Comparison of ENCODE assay signal across 15 cellular contexts in the genomic region with DNA sequence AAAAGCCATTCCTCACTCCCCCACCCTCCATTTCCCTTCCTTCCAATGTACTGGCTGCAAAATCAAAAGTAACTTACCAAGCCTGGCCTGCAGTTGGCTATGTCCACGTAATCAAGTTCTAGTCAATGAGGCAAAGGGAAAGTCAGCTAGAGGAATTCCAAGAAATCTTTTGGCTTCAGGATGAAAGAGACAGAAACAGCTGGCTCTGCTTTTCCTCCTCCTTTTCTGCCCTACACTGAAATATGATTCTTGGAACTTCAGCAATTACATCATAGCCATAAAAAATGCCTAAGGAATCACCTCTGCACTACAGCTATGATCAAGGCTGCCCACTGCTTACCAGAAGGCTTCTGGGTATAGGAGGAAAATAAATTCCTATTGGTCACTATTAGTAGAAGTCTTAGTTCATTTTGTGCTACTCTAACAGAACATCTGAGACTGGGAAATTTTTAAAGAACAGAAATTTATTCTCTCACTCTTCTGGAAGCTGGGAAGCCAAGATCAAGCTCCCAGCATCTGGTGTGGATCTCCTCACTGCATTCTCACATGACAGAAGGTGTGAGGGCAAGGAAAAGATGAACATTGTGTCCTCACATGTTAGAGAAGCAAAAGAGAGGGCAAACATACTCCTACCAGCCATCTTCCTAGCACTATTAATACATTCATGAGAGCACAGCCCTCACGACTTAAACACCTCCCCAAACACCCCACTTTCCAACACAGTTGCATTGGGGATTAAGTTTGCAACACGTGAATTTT.
A peak's percentile ranks its signal among the peaks of the same experiment; 100 is the strongest.
DNase-seq lines count a peak whose midpoint lies in the region; ATAC-seq and TF ChIP-seq lines count a peak whose summit lies in the region.
"Had no signal": no experiment of that assay in that cellular context is flagged by ENCODE, and none has a peak within 500 bp of the region (broad histone marks: within the 10 kb centered on the region; RNA-seq: fewer than 3 reads in every experiment).

No MANE protein-coding gene starts in this region.

- ATAC-seq in foreskin keratinocyte (peak; percentile 46), GM19455 (IDR thresholded peaks at IDR 0.05; ENCODE audit: unreplicated experiment) (no peak), GM19452 (IDR thresholded peaks at IDR 0.05; ENCODE audit: unreplicated experiment) (no peak)
- no peak for ATAC-seq in activated T-cell treated with anti-CD3 and anti-CD28 coated beads, Interleukin-2, amount 50 U/mL, for 4 hours
- ATAC-seq: naive thymus-derived CD4-positive, alpha-beta T cell had no signal

- H3K9me3 ChIP-seq in SK-N-MC (ENCODE audit: low read depth, low read length), result no peaks in the 10 kb centered on the region
- H3K9me3 ChIP-seq: adrenal gland, gastrocnemius medialis, HAP-1, uterus had no signal

- H3K4me3 Mint-ChIP-seq in activated T-cell treated with anti-CD3 and anti-CD28 coated beads, Interleukin-2, amount 50 U/mL, for 4 hours, result no peak overlapping the region
- H3K4me3 Mint-ChIP-seq: naive thymus-derived CD4-positive, alpha-beta T cell had no signal

- H3K4me1 ChIP-seq in foreskin keratinocyte (no peaks in the 10 kb centered on the region), rectal smooth muscle tissue (ENCODE audit: control insufficient read depth, insufficient read depth, low read length) (no peaks in the 10 kb centered on the region)
- H3K4me1 ChIP-seq: adrenal gland, gastrocnemius medialis, uterus had no signal

- DNase-seq in EL (peak; percentile 83), SK-N-MC (ENCODE audit: low read depth, low spot score) (no peak), foreskin keratinocyte (peak; percentile 22 to 53), HT-29 (ENCODE audit: low spot score) (no peak)
- no peak for DNase-seq in activated T-cell treated with anti-CD3 and anti-CD28 coated beads, Interleukin-2, amount 50 U/mL, for 4 hours
- DNase-seq: activated CD4-positive, alpha-beta T cell treated with anti-CD3 and anti-CD28 coated beads, Interleukin-2, amount 50 U/mL, for 1 hour; gastrocnemius medialis; naive thymus-derived CD4-positive, alpha-beta T cell; NCI-H1930 had no signal

- no peak for TF ChIP-seq CTCF in foreskin keratinocyte (conservative IDR thresholded peaks at IDR 0.05)

- H3K9ac ChIP-seq in SK-N-MC (ENCODE audit: insufficient read length) (no peak overlapping the region), rectal smooth muscle tissue (ENCODE audit: low read length) (no peak overlapping the region)

- H3K27me3 ChIP-seq in foreskin keratinocyte (no peaks in the 10 kb centered on the region), rectal smooth muscle tissue (ENCODE audit: control insufficient read depth, insufficient read depth, low read length) (no peaks in the 10 kb centered on the region)
- H3K27me3 ChIP-seq: adrenal gland, gastrocnemius medialis, uterus had no signal

- no peaks in the 10 kb centered on the region for H3K4me1 Mint-ChIP-seq in activated T-cell treated with anti-CD3 and anti-CD28 coated beads, Interleukin-2, amount 50 U/mL, for 4 hours (ENCODE audit: low read depth)
- H3K4me1 Mint-ChIP-seq: naive thymus-derived CD4-positive, alpha-beta T cell had no signal

- H3K4me3 ChIP-seq in SK-N-MC (no peak overlapping the region), rectal smooth muscle tissue (ENCODE audit: low read length) (no peak overlapping the region)
- H3K4me3 ChIP-seq: adrenal gland, gastrocnemius medialis, HAP-1, uterus had no signal

- H3K9me3 Mint-ChIP-seq in activated T-cell treated with anti-CD3 and anti-CD28 coated beads, Interleukin-2, amount 50 U/mL, for 4 hours, result no peaks in the 10 kb centered on the region
- H3K9me3 Mint-ChIP-seq: naive thymus-derived CD4-positive, alpha-beta T cell had no signal

- no peaks in the 10 kb centered on the region for H3K27me3 Mint-ChIP-seq in activated T-cell treated with anti-CD3 and anti-CD28 coated beads, Interleukin-2, amount 50 U/mL, for 4 hours (ENCODE audit: low read depth)
- H3K27me3 Mint-ChIP-seq: naive thymus-derived CD4-positive, alpha-beta T cell had no signal

- H3K27ac ChIP-seq in SK-N-MC (0 out of 2 replicates have a peak overlapping the region, but pooled peaks have one; percentile 19), foreskin keratinocyte (no peak overlapping the region), rectal smooth muscle tissue (ENCODE audit: low read depth, low read length) (peak overlapping the region; percentile 51)
- H3K27ac ChIP-seq: gastrocnemius medialis, uterus had no signal

- no peaks in the 10 kb centered on the region for H3K36me3 Mint-ChIP-seq in activated T-cell treated with anti-CD3 and anti-CD28 coated beads, Interleukin-2, amount 50 U/mL, for 4 hours (ENCODE audit: insufficient read depth)
- H3K36me3 Mint-ChIP-seq: naive thymus-derived CD4-positive, alpha-beta T cell had no signal

- H3K36me3 ChIP-seq in SK-N-MC (ENCODE audit: insufficient read depth, low read length) (no peaks in the 10 kb centered on the region), rectal smooth muscle tissue (ENCODE audit: control insufficient read depth, insufficient read depth, low read length) (no peaks in the 10 kb centered on the region)
- H3K36me3 ChIP-seq: adrenal gland, gastrocnemius medialis, HAP-1, uterus had no signal

Comparison
In these comparisons a context has a peak if more than half of its experiments do, and no peak if none do; other contexts are left out.
1. DNase-seq: peak in EL (single experiment) and foreskin keratinocyte (2 of 2); none in SK-N-MC (single experiment), activated T-cell treated with anti-CD3 and anti-CD28 coated beads, Interleukin-2, amount 50 U/mL, for 4 hours (single experiment) and HT-29 (single experiment).